Comparison of ENCODE assay signal across 9 cellular contexts in the genomic region with DNA sequence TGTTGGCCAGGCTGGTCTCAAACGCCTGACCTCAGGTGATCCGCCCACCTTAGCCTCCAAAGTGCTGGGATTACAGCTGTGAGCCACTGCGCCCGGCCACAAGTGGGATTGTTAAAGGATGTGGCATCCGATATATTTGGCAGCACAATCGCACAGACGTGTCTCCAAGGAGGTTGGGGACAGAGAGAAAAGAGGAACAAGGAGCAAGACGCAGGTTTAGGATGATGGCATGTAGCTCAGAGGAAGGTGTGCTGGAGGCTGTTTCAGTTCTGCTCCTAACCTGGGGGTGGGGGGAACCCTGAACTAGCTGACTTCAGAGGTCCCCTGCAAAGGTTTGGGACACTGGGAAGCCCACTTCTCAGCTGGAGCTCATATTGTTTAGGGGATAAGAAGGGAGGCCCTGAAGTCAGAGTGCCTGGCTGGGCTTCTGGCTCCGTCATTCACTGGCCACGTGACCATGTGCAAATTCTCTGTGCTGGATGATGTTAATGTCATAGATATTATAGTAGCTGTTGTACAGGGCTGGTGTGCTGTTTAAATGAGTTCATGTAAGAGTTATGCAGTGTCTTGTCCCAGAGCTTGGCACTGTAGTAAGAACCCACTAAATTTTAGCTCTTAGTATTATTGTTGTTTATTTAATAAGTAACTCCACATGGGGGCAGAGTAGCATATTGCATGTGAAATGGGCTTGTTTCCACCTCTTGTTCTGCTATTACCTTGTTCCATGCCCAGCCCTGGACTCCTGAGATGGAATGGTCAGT.
DNase-seq lines count a peak whose midpoint lies in the region; ATAC-seq, FAIRE-seq and TF ChIP-seq lines count a peak whose summit lies in the region.
"Had no signal": no experiment of that assay in that cellular context is flagged by ENCODE, and none has a peak within 500 bp of the region (broad histone marks: within the 10 kb centered on the region; RNA-seq: fewer than 3 reads in every experiment).

No MANE protein-coding gene starts in this region.

- intact Hi-C loops in A673 (cut with micrococcal nuclease; ENCODE audit: unreplicated experiment) = no loop called here
- intact Hi-C loops in gastrocnemius medialis (cut with DNase I; ENCODE audit: low total_unique reads) = no loop called here
- intact Hi-C loops in activated T-helper 1 cell treated with anti-CD3 and anti-CD28 coated beads, Interleukin-12 subunit alpha, Interleukin-12 subunit beta, Interleukin-2, Interleukin-4 antibody, amounts not matched to agents 30 ng/mL and 10 ng/mL and 1 ng/mL, durations not matched to agents 14 hours and 24 hours and 36 hours (cut with micrococcal nuclease) = no loop called here

- peaks cover 9% of the 10 kb centered on the region for H3K4me1 Mint-ChIP-seq in activated T-helper 1 cell treated with anti-CD3 and anti-CD28 coated beads, Interleukin-12 subunit alpha, Interleukin-12 subunit beta, Interleukin-2, Interleukin-4 antibody, amounts not matched to agents 30 ng/mL and 10 ng/mL and 1 ng/mL, durations not matched to agents 14 hours and 24 hours and 36 hours (ENCODE audit: low read depth)

- no peaks in the 10 kb centered on the region for H3K9me3 ChIP-seq in A673 (ENCODE audit: low read depth, low read length, poor library complexity, severe bottlenecking)
- H3K9me3 ChIP-seq in gastrocnemius medialis = no peaks in the 10 kb centered on the region
- H3K9me3 ChIP-seq: heart right ventricle had no signal

- TF ChIP-seq POLR2A in gastrocnemius medialis (IDR thresholded peaks at IDR 0.05) = no peak

- H3K27me3 Mint-ChIP-seq in activated T-helper 1 cell treated with anti-CD3 and anti-CD28 coated beads, Interleukin-12 subunit alpha, Interleukin-12 subunit beta, Interleukin-2, Interleukin-4 antibody, amounts not matched to agents 30 ng/mL and 10 ng/mL and 1 ng/mL, durations not matched to agents 14 hours and 24 hours and 36 hours (ENCODE audit: insufficient read depth) = peaks cover 6% of the 10 kb centered on the region

- no peaks in the 10 kb centered on the region for H3K9me3 Mint-ChIP-seq in activated T-helper 1 cell treated with anti-CD3 and anti-CD28 coated beads, Interleukin-12 subunit alpha, Interleukin-12 subunit beta, Interleukin-2, Interleukin-4 antibody, amounts not matched to agents 30 ng/mL and 10 ng/mL and 1 ng/mL, durations not matched to agents 14 hours and 24 hours and 36 hours

- H3K4me3 Mint-ChIP-seq in activated T-helper 1 cell treated with anti-CD3 and anti-CD28 coated beads, Interleukin-12 subunit alpha, Interleukin-12 subunit beta, Interleukin-2, Interleukin-4 antibody, amounts not matched to agents 30 ng/mL and 10 ng/mL and 1 ng/mL, durations not matched to agents 14 hours and 24 hours and 36 hours = no peak overlapping the region

- in situ Hi-C loops in gastrocnemius medialis (cut with MboI; ENCODE audit: low sequenced_read_pairs in 4 of 4) = loop anchor here in 3 of 4 donors (10.0 to 25.0 kb wide), 3 partner anchors 170 to 348 kb away; partner anchors contain the start of gene DCPS (in 1 of the 3)

- no peaks in the 10 kb centered on the region for H3K36me3 Mint-ChIP-seq in activated T-helper 1 cell treated with anti-CD3 and anti-CD28 coated beads, Interleukin-12 subunit alpha, Interleukin-12 subunit beta, Interleukin-2, Interleukin-4 antibody, amounts not matched to agents 30 ng/mL and 10 ng/mL and 1 ng/mL, durations not matched to agents 14 hours and 24 hours and 36 hours (ENCODE audit: low read depth)

- H3K4me3 ChIP-seq in A673 (ENCODE audit: low read depth, low read length, poor library complexity, severe bottlenecking) (no peak overlapping the region), gastrocnemius medialis (no peak overlapping the region)
- H3K4me3 ChIP-seq: heart right ventricle had no signal

- H3K27me3 ChIP-seq in A673 (replicated peaks; ENCODE audit: insufficient read depth, low read depth, low read length, poor library complexity) (no peaks in the 10 kb centered on the region), gastrocnemius medialis (no peaks in the 10 kb centered on the region)

- CTCF ChIA-PET in A673 (lab: Charles Lee) = interaction anchor here (0.7 to 1.2 kb wide), 3 partner anchors 44 to 505 kb away, joined by 3 to 4 read pairs (median 3); no protein-coding TSS in a partner anchor

- no peak for DNase-seq in A673 (ENCODE audit: low spot score)
- DNase-seq in cerebellar cortex (ENCODE audit: low spot score) = peak; percentile 10
- DNase-seq in gastrocnemius medialis = no peak
- DNase-seq in activated T-helper 1 cell treated with anti-CD3 and anti-CD28 coated beads, Interleukin-12 subunit alpha, Interleukin-12 subunit beta, Interleukin-2, Interleukin-4 antibody, amounts not matched to agents 30 ng/mL and 10 ng/mL and 1 ng/mL, durations not matched to agents 14 hours and 24 hours and 36 hours (ENCODE audit: low spot score) = no peak
- no peak for DNase-seq in D721Med (ENCODE audit: insufficient read length, low spot score)
- no peak for DNase-seq in NCI-H187 treated with DMSO at 0.1 percent for 48 hours (lab: John Stamatoyannopoulos, UW)
- DNase-seq: heart right ventricle had no signal

- FAIRE-seq in D721Med (lab: Jason Lieb, UNC) = no peak

- POLR2A ChIA-PET in A673 (lab: Charles Lee; ENCODE audit: low non-redundant PET) = no interaction called here

- H3K4me1 ChIP-seq in A673 (ENCODE audit: insufficient read depth, low read length, poor library complexity, severe bottlenecking) = peaks cover 5% of the 10 kb centered on the region
- H3K4me1 ChIP-seq in gastrocnemius medialis = peaks cover 0 to 5% of the 10 kb centered on the region in 2 donors

- TF ChIP-seq CTCF in A673 (conservative IDR thresholded peaks at IDR 0.05; ENCODE audit: low read depth, low read length) (peak; percentile 29; the same call in 1 of the 2 replicates), gastrocnemius medialis (IDR thresholded peaks at IDR 0.05 in 4 of 5, conservative IDR thresholded peaks at IDR 0.05 in 1 of 5) (no peak), D721Med (IDR thresholded peaks at IDR 0.05; ENCODE audit: insufficient read depth, missing control alignments) (no peak)

- H3K36me3 ChIP-seq in A673 (ENCODE audit: insufficient read depth, low read length, poor library complexity, severe bottlenecking) (no peaks in the 10 kb centered on the region), gastrocnemius medialis (no peaks in the 10 kb centered on the region)
- H3K36me3 ChIP-seq: heart right ventricle had no signal

- no peak overlapping the region for H3K27ac ChIP-seq in A673 (ENCODE audit: low read depth, low read length, poor library complexity, severe bottlenecking)
- H3K27ac ChIP-seq in gastrocnemius medialis = no peak overlapping the region
- H3K27ac ChIP-seq: heart right ventricle had no signal

- no peak overlapping the region for H3K27ac Mint-ChIP-seq in activated T-helper 1 cell treated with anti-CD3 and anti-CD28 coated beads, Interleukin-12 subunit alpha, Interleukin-12 subunit beta, Interleukin-2, Interleukin-4 antibody, amounts not matched to agents 30 ng/mL and 10 ng/mL and 1 ng/mL, durations not matched to agents 14 hours and 24 hours and 36 hours

- no TSS peak for BruUV-seq in A673 (replicated peaks; lab: Mats Ljungman, UMichigan)

- ATAC-seq in GM18868 (IDR thresholded peaks at IDR 0.05; ENCODE audit: unreplicated experiment) (peak; percentile 69), HG03575 (IDR thresholded peaks at IDR 0.05; ENCODE audit: extremely low read depth, insufficient number of reproducible peaks, low FRiP score, unreplicated experiment) (peak; percentile 45), gastrocnemius medialis (no peak)

Comparison
In these comparisons a context has a peak if more than half of its experiments do, and no peak if none do; other contexts are left out.
1. ATAC-seq: peak in GM18868 (single experiment) and HG03575 (single experiment); none in gastrocnemius medialis (0 of 2).